ENCODE assay signal across 8 cellular contexts in genomic region chr15:89383635-89384604, GRCh38. TPM values are rescaled to one million over a fixed set of nuclear protein-coding genes. Genes with fewer than 3 reads are reported as not detected.
DNase-seq lines count a peak whose midpoint lies in the region; ATAC-seq, FAIRE-seq and TF ChIP-seq lines count a peak whose summit lies in the region.

No MANE protein-coding gene starts in this region.

- TF ChIP-seq CTCF in colonic mucosa (IDR thresholded peaks at IDR 0.05) (no peak), D721Med (IDR thresholded peaks at IDR 0.05; ENCODE audit: insufficient read depth, missing control alignments) (no peak)

- H3K9me3 ChIP-seq in colonic mucosa (no peaks in the 10 kb centered on the region), small intestine (ENCODE audit: control insufficient read depth, low read depth) (no peaks in the 10 kb centered on the region)

- H3K27ac ChIP-seq in colonic mucosa, result no peak overlapping the region
- no peak overlapping the region for H3K27ac ChIP-seq in small intestine (ENCODE audit: low read depth in 1 of 2, low read length in 1 of 2)

- H3K36me3 ChIP-seq in colonic mucosa (no peaks in the 10 kb centered on the region), small intestine (ENCODE audit: control insufficient read depth in 2 of 2, insufficient read depth in 2 of 2, low read length in 2 of 2) (no peaks in the 10 kb centered on the region)

- peaks cover 14% of the 10 kb centered on the region for H3K27me3 ChIP-seq in colonic mucosa
- H3K27me3 ChIP-seq in small intestine (ENCODE audit: control insufficient read depth in 2 of 2, insufficient read depth in 2 of 2, low read length in 2 of 2), result peaks cover 5 to 22% of the 10 kb centered on the region in 2 donors

- TF ChIP-seq RAD21 in Ishikawa (IDR thresholded peaks at IDR 0.05; ENCODE audit: low read depth), result no peak

- FAIRE-seq in small intestine (lab: Jason Lieb, UNC), result no peak
- FAIRE-seq in D721Med (lab: Jason Lieb, UNC), result no peak

- H3K27me3 Mint-ChIP-seq in activated T-helper 1 cell treated with anti-CD3 and anti-CD28 coated beads, Interleukin-12 subunit alpha, Interleukin-12 subunit beta, Interleukin-2, Interleukin-4 antibody, amounts not matched to agents 30 ng/mL and 10 ng/mL and 1 ng/mL, durations not matched to agents 14 hours and 24 hours and 36 hours (ENCODE audit: insufficient read depth), result peaks cover 28% of the 10 kb centered on the region

- no peaks in the 10 kb centered on the region for H3K4me1 ChIP-seq in colonic mucosa
- no peaks in the 10 kb centered on the region for H3K4me1 ChIP-seq in small intestine (ENCODE audit: control insufficient read depth in 2 of 2, insufficient read depth in 1 of 2, low read depth in 1 of 2, low read length in 1 of 2)

- no peaks in the 10 kb centered on the region for H3K4me1 Mint-ChIP-seq in activated T-helper 1 cell treated with anti-CD3 and anti-CD28 coated beads, Interleukin-12 subunit alpha, Interleukin-12 subunit beta, Interleukin-2, Interleukin-4 antibody, amounts not matched to agents 30 ng/mL and 10 ng/mL and 1 ng/mL, durations not matched to agents 14 hours and 24 hours and 36 hours (ENCODE audit: low read depth)

- no peaks in the 10 kb centered on the region for H3K9me3 Mint-ChIP-seq in activated T-helper 1 cell treated with anti-CD3 and anti-CD28 coated beads, Interleukin-12 subunit alpha, Interleukin-12 subunit beta, Interleukin-2, Interleukin-4 antibody, amounts not matched to agents 30 ng/mL and 10 ng/mL and 1 ng/mL, durations not matched to agents 14 hours and 24 hours and 36 hours

- H3K27ac Mint-ChIP-seq in activated T-helper 1 cell treated with anti-CD3 and anti-CD28 coated beads, Interleukin-12 subunit alpha, Interleukin-12 subunit beta, Interleukin-2, Interleukin-4 antibody, amounts not matched to agents 30 ng/mL and 10 ng/mL and 1 ng/mL, durations not matched to agents 14 hours and 24 hours and 36 hours, result no peak overlapping the region

- no peak for ATAC-seq in GM18511 (IDR thresholded peaks at IDR 0.05; ENCODE audit: unreplicated experiment)

- WGBS in small intestine, 3 donors, result 25 to 45% (median 33%) methylated on average over 11 of the region's 11 CpGs

- TF ChIP-seq EP300 in Ishikawa (IDR thresholded peaks at IDR 0.05; ENCODE audit: borderline replicate concordance), result no peak

- H3K4me3 Mint-ChIP-seq in activated T-helper 1 cell treated with anti-CD3 and anti-CD28 coated beads, Interleukin-12 subunit alpha, Interleukin-12 subunit beta, Interleukin-2, Interleukin-4 antibody, amounts not matched to agents 30 ng/mL and 10 ng/mL and 1 ng/mL, durations not matched to agents 14 hours and 24 hours and 36 hours, result no peak overlapping the region

- intact Hi-C loops in colonic mucosa (cut with DNase I), result no loop called here
- intact Hi-C loops in activated T-helper 1 cell treated with anti-CD3 and anti-CD28 coated beads, Interleukin-12 subunit alpha, Interleukin-12 subunit beta, Interleukin-2, Interleukin-4 antibody, amounts not matched to agents 30 ng/mL and 10 ng/mL and 1 ng/mL, durations not matched to agents 14 hours and 24 hours and 36 hours (cut with micrococcal nuclease), result no loop called here

- no peaks in the 10 kb centered on the region for H3K36me3 Mint-ChIP-seq in activated T-helper 1 cell treated with anti-CD3 and anti-CD28 coated beads, Interleukin-12 subunit alpha, Interleukin-12 subunit beta, Interleukin-2, Interleukin-4 antibody, amounts not matched to agents 30 ng/mL and 10 ng/mL and 1 ng/mL, durations not matched to agents 14 hours and 24 hours and 36 hours (ENCODE audit: low read depth)

- DNase-seq in NCI-H526 (lab: John Stamatoyannopoulos, UW) (peak; percentile 50 to 51), colonic mucosa (peak; percentile 34), small intestine (peak; percentile 45), D721Med (ENCODE audit: insufficient read length, low spot score) (no peak)
- DNase-seq in activated T-helper 1 cell treated with anti-CD3 and anti-CD28 coated beads, Interleukin-12 subunit alpha, Interleukin-12 subunit beta, Interleukin-2, Interleukin-4 antibody, amounts not matched to agents 30 ng/mL and 10 ng/mL and 1 ng/mL, durations not matched to agents 14 hours and 24 hours and 36 hours (ENCODE audit: low spot score), result no peak
- DNase-seq in activated T-cell treated with anti-CD3 and anti-CD28 coated beads, Interleukin-2, amount 50 U/mL, for 48 hours, result no peak

- H3K4me3 ChIP-seq in colonic mucosa (no peak overlapping the region), small intestine (ENCODE audit: low read depth in 1 of 2, low read length in 2 of 2) (no peak overlapping the region)

- H3K9ac ChIP-seq in colonic mucosa (ENCODE audit: low read depth in 2 of 2, low read length in 2 of 2), result no peak overlapping the region

TF ChIP-seq in Ishikawa, 13 proteins besides CTCF, POLR2A, EP300 and RAD21:
- TF ChIP-seq NFIC (IDR thresholded peaks at IDR 0.05), result peak; percentile 90
- no peak for TF ChIP-seq CREB1 (IDR thresholded peaks at IDR 0.05; ENCODE audit: low read depth)

RNA-seq across cellular contexts. Expression of gene POLG, which starts 49.3 kb away (rescaled TPM):
- total RNA-seq in colonic mucosa, result 10 to 100 TPM; 70.8 to 86.8 TPM
- polyA plus RNA-seq in small intestine, result 10 to 100 TPM; 33.0 to 47.0 (median 37.3) TPM
- 116 and 134 TPM in 2 replicates for total RNA-seq in activated T-helper 1 cell treated with anti-CD3 and anti-CD28 coated beads, Interleukin-12 subunit alpha, Interleukin-12 subunit beta, Interleukin-2, Interleukin-4 antibody, amounts not matched to agents 30 ng/mL and 10 ng/mL and 1 ng/mL, durations not matched to agents 14 hours and 24 hours and 36 hours

Comparison
In these comparisons a context has a peak if more than half of its experiments do, and no peak if none do; other contexts are left out.
1. DNase-seq: peak in NCI-H526 (2 of 2), colonic mucosa (single experiment) and small intestine (single experiment); none in activated T-helper 1 cell treated with anti-CD3 and anti-CD28 coated beads, Interleukin-12 subunit alpha, Interleukin-12 subunit beta, Interleukin-2, Interleukin-4 antibody, amounts not matched to agents 30 ng/mL and 10 ng/mL and 1 ng/mL, durations not matched to agents 14 hours and 24 hours and 36 hours (single experiment), activated T-cell treated with anti-CD3 and anti-CD28 coated beads, Interleukin-2, amount 50 U/mL, for 48 hours (0 of 2) and D721Med (single experiment).